In the genomic region with DNA sequence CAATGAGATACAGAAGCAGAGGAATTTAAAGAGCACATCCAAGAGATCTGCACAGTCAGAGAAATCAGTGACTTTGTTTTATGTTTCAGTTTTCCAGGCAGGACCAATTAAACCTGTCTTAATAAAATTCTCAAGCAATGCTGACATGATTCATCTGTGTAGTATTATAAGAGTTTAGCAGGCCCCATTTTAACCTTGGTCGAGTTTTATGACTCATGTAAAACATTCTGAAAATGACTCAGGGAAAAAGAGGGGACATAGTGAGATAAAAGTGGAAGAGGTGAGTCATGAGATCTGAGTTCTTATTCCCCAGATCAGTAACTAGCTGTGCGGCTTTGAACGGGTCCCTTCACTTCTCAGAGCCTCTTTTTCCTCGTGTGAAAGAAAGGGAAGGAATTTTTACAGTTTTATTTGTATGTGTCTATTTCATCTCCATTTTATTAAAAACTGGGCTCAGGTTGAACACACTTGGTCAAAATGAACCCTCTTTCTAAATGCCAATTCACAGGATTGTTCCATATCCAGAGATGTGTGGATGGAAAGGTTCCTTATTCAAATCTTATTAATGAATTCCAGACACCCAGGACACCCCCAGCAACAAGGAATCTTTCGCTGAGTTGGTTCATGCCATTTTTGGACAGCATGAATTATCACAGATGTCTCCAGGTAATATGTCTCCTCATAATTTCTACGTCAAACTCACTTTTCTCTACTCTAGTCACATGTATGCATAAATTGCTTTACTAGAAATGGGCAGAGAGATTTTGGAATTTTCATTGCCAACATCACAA, we compare ENCODE assay signal across 8 cellular contexts.
DNase-seq lines count a peak whose midpoint lies in the region; ATAC-seq and TF ChIP-seq lines count a peak whose summit lies in the region.

No MANE protein-coding gene starts in this region.

- peak overlapping the region; percentile 59 for H3K27ac Mint-ChIP-seq in central memory CD8-positive, alpha-beta T cell (ENCODE audit: low read depth)
- peak overlapping the region; percentile 72 to 76 for H3K27ac Mint-ChIP-seq in natural killer cell
- H3K27ac Mint-ChIP-seq in CD4-positive, alpha-beta memory T cell = peak overlapping the region in 1 of 7 donors; percentile 39

- POLR2A ChIA-PET in CD4-positive, alpha-beta memory T cell (lab: Charles Lee; ENCODE audit: partially characterized antibody) = no interaction called here

- TF ChIP-seq CTCF in HFF-Myc (IDR thresholded peaks at IDR 0.05; ENCODE audit: low read depth, low read length, missing control alignments) (no peak), natural killer cell (IDR thresholded peaks at IDR 0.05) (no peak)

- H3K36me3 Mint-ChIP-seq in central memory CD8-positive, alpha-beta T cell (ENCODE audit: insufficient read depth) = no peaks in the 10 kb centered on the region
- no peaks in the 10 kb centered on the region for H3K36me3 Mint-ChIP-seq in natural killer cell
- H3K36me3 Mint-ChIP-seq in CD4-positive, alpha-beta memory T cell = peaks cover 0 to 15% of the 10 kb centered on the region in 2 donors

- no peaks in the 10 kb centered on the region for H3K27me3 ChIP-seq in CD4-positive, alpha-beta memory T cell (ENCODE audit: insufficient read depth, low read length)

- ATAC-seq in GM18508 (IDR thresholded peaks at IDR 0.05; ENCODE audit: insufficient read depth, unreplicated experiment) = peak; percentile 91
- ATAC-seq in central memory CD8-positive, alpha-beta T cell (replicated peaks; ENCODE audit: extremely low read depth, poor library complexity, severe bottlenecking) = no peak
- ATAC-seq in natural killer cell = peak in 2 of 3 donors; percentile 37 to 82

- H3K4me1 ChIP-seq in CD4-positive, alpha-beta memory T cell (ENCODE audit: insufficient read depth, low read length) = no peaks in the 10 kb centered on the region

- H3K4me1 Mint-ChIP-seq in central memory CD8-positive, alpha-beta T cell = peaks cover 42% of the 10 kb centered on the region
- H3K4me1 Mint-ChIP-seq in natural killer cell = peaks cover 69 to 92% of the 10 kb centered on the region in 2 donors
- peaks cover 6 to 18% (median 11%) of the 10 kb centered on the region in 4 donors for H3K4me1 Mint-ChIP-seq in CD4-positive, alpha-beta memory T cell

- CTCF ChIA-PET in CD4-positive, alpha-beta memory T cell (lab: Charles Lee; ENCODE audit: partially characterized antibody) = no interaction called here

- H3K36me3 ChIP-seq in CD4-positive, alpha-beta memory T cell (ENCODE audit: insufficient read depth, low read length) = no peaks in the 10 kb centered on the region

- H3K27me3 Mint-ChIP-seq in central memory CD8-positive, alpha-beta T cell = no peaks in the 10 kb centered on the region
- no peaks in the 10 kb centered on the region for H3K27me3 Mint-ChIP-seq in natural killer cell (ENCODE audit: low read depth in 2 of 2)
- no peaks in the 10 kb centered on the region for H3K27me3 Mint-ChIP-seq in CD4-positive, alpha-beta memory T cell

- no peak overlapping the region for H3K27ac ChIP-seq in CD4-positive, alpha-beta memory T cell (ENCODE audit: low read depth, low read length)

- peak overlapping the region; percentile 8; the same call in 1 of the 2 replicates for H3K4me3 ChIP-seq in HFF-Myc (replicated peaks; ENCODE audit: low read depth, low read length)
- no peak overlapping the region for H3K4me3 ChIP-seq in CD4-positive, alpha-beta memory T cell (ENCODE audit: low read length in 2 of 2)

- no peak overlapping the region for H3K4me3 Mint-ChIP-seq in central memory CD8-positive, alpha-beta T cell
- no peak overlapping the region for H3K4me3 Mint-ChIP-seq in natural killer cell
- H3K4me3 Mint-ChIP-seq in CD4-positive, alpha-beta memory T cell = no peak overlapping the region

- no peaks in the 10 kb centered on the region for H3K9me3 Mint-ChIP-seq in central memory CD8-positive, alpha-beta T cell
- no peaks in the 10 kb centered on the region for H3K9me3 Mint-ChIP-seq in natural killer cell
- H3K9me3 Mint-ChIP-seq in CD4-positive, alpha-beta memory T cell = no peaks in the 10 kb centered on the region

- intact Hi-C loops in natural killer cell (cut with micrococcal nuclease) = no loop called here
- intact Hi-C loops in CD4-positive, alpha-beta memory T cell (cut with micrococcal nuclease) = no loop called here

- DNase-seq in HFF-Myc (ENCODE audit: extremely low read depth, low read depth) (peak; percentile 92), NCI-H226 (peak; percentile 99), natural killer cell (no peak), NCI-H146 treated with DMSO at 0.1 percent for 48 hours (lab: John Stamatoyannopoulos, UW; ENCODE audit: unreplicated experiment) (no peak), NCI-H1105 (lab: John Stamatoyannopoulos, UW) (no peak)
- DNase-seq in central memory CD8-positive, alpha-beta T cell (ENCODE audit: low spot score in 2 of 2) = no peak
- no peak for DNase-seq in CD4-positive, alpha-beta memory T cell

- H3K9me3 ChIP-seq in CD4-positive, alpha-beta memory T cell (ENCODE audit: control insufficient read depth in 1 of 2, low read length in 2 of 2) = no peaks in the 10 kb centered on the region

Comparison
In these comparisons a context has a peak if more than half of its experiments do, and no peak if none do; other contexts are left out.
1. DNase-seq: peak in HFF-Myc (single experiment) and NCI-H226 (single experiment); none in central memory CD8-positive, alpha-beta T cell (0 of 2), natural killer cell (single experiment), CD4-positive, alpha-beta memory T cell (0 of 5), NCI-H146 treated with DMSO at 0.1 percent for 48 hours (single experiment) and NCI-H1105 (single experiment).